Comparison of ENCODE assay signal across 8 cellular contexts in genomic region chr10:124417846-124418725, GRCh38. TPM values are rescaled to one million over a fixed set of nuclear protein-coding genes. Genes with fewer than 3 reads are reported as not detected.
DNase-seq lines count a peak whose midpoint lies in the region; ATAC-seq and TF ChIP-seq lines count a peak whose summit lies in the region.

No MANE protein-coding gene starts in this region.

- H3K9ac ChIP-seq in PC-3 (ENCODE audit: low read length), result peak overlapping the region; percentile 83

- no peaks in the 10 kb centered on the region for H3K36me3 ChIP-seq in PC-3 (ENCODE audit: low read depth, low read length)
- H3K36me3 ChIP-seq in stomach, result no peaks in the 10 kb centered on the region

- TF ChIP-seq POLR2A in stomach (IDR thresholded peaks at IDR 0.05), result no peak

- peaks cover 8 to 9% of the 10 kb centered on the region in 2 donors for H3K27me3 Mint-ChIP-seq in natural killer cell (ENCODE audit: low read depth in 2 of 2)

- H3K9me3 ChIP-seq in PC-3 (ENCODE audit: low read length) (no peaks in the 10 kb centered on the region), stomach (no peaks in the 10 kb centered on the region)

- peak overlapping the region in 1 of 2 donors; percentile 80 for H3K27ac Mint-ChIP-seq in natural killer cell

- no peaks in the 10 kb centered on the region for H3K9me3 Mint-ChIP-seq in natural killer cell

- intact Hi-C loops in PC-3 (cut with micrococcal nuclease), result no loop called here
- intact Hi-C loops in natural killer cell (cut with micrococcal nuclease), result loop anchor here (5.0 kb wide), 1 partner anchor 44 kb away; the partner anchor contains the start of gene LHPP
- intact Hi-C loops in stomach (cut with DNase I; ENCODE audit: low total_unique reads), result no loop called here

- no peak overlapping the region for H2AFZ ChIP-seq in PC-3 (ENCODE audit: low read length)

- H3K27me3 ChIP-seq in PC-3 (ENCODE audit: low read length) (no peaks in the 10 kb centered on the region), stomach (no peaks in the 10 kb centered on the region)

- 3 to 11% (median 4%) methylated on average over 30 to 66 of the region's 66 CpGs for WGBS in stomach, 5 donors

- no peaks in the 10 kb centered on the region for H3K36me3 Mint-ChIP-seq in natural killer cell

- TF ChIP-seq CTCF in PC-3 (conservative IDR thresholded peaks at IDR 0.05; ENCODE audit: low read depth, low read length), result no peak
- peak; percentile 13 for TF ChIP-seq CTCF in fibroblast of the aortic adventitia (IDR thresholded peaks at IDR 0.05; ENCODE audit: insufficient read depth, low read length)
- TF ChIP-seq CTCF in natural killer cell (IDR thresholded peaks at IDR 0.05), result peak; percentile 1
- no peak for TF ChIP-seq CTCF in stomach (IDR thresholded peaks at IDR 0.05)

- peaks cover 24% of the 10 kb centered on the region for H4K20me1 ChIP-seq in PC-3 (ENCODE audit: low read length)

- peak; percentile 16 for ATAC-seq in HG03108 (IDR thresholded peaks at IDR 0.05; ENCODE audit: unreplicated experiment)
- peak; percentile 54 for ATAC-seq in PC-3
- peak; percentile 47 to 63 (median 50) for ATAC-seq in natural killer cell

- H3K4me1 ChIP-seq in PC-3 (ENCODE audit: insufficient read depth, low read length) (peaks cover 14% of the 10 kb centered on the region), stomach (peaks cover 24 to 60% (median 50%) of the 10 kb centered on the region in 4 donors)

- H3K27ac ChIP-seq in PC-3 (ENCODE audit: low read length) (peak overlapping the region; percentile 48), stomach (peak overlapping the region; percentile 94 to 97 (median 95))

- peak overlapping the region; percentile 79 for H3K4me3 Mint-ChIP-seq in natural killer cell

- H3F3A ChIP-seq in PC-3 (ENCODE audit: low read length, unreplicated experiment), result no peaks in the 10 kb centered on the region

- no peak for TF ChIP-seq EP300 in stomach (IDR thresholded peaks at IDR 0.05)

- CTCF ChIA-PET in PC-3 (lab: Charles Lee), result interaction anchor here (0.6 to 0.7 kb wide), 2 partner anchors 22 to 1598 kb away, joined by 3 to 4 read pairs; no protein-coding TSS in a partner anchor

- H3K4me3 ChIP-seq in PC-3 (ENCODE audit: low read length) (peak overlapping the region; percentile 92), fibroblast of the aortic adventitia (ENCODE audit: low read depth, low read length) (peak overlapping the region; percentile 77), stomach (peak overlapping the region; percentile 81 to 92 (median 82))

- H3K9me2 ChIP-seq in PC-3 (replicated peaks; ENCODE audit: low read length), result no peaks in the 10 kb centered on the region

- peaks cover 0 to 5% of the 10 kb centered on the region in 2 donors for H3K4me1 Mint-ChIP-seq in natural killer cell

- POLR2A ChIA-PET in PC-3 (lab: Charles Lee; ENCODE audit: unreplicated experiment), result no interaction called here

- DNase-seq in SKM-1 treated with dmso at 0.1 percent for 144 hours (lab: John Stamatoyannopoulos, UW; ENCODE audit: unreplicated experiment), result peak; percentile 13
- DNase-seq in SKM-1 (lab: John Stamatoyannopoulos, UW; ENCODE audit: unreplicated experiment), result no peak
- DNase-seq in PC-3, result peak; percentile 25
- DNase-seq in activated effector memory CD4-positive, alpha-beta T cell treated with anti-CD3 and anti-CD28 coated beads, Interleukin-2, amount 50 U/mL, for 16 hours, result peak; percentile 78
- peak; percentile 59 for DNase-seq in fibroblast of the aortic adventitia (ENCODE audit: low read depth)
- peak; percentile 46 for DNase-seq in natural killer cell
- DNase-seq in stomach, result peak; percentile 46

- peaks cover 50% of the 10 kb centered on the region for H3K79me2 ChIP-seq in PC-3 (ENCODE audit: low read length)

- H3K4me2 ChIP-seq in PC-3 (ENCODE audit: low read length), result peak overlapping the region; percentile 84

- no TSS peak for BruUV-seq in PC-3 (replicated peaks; lab: Mats Ljungman, UMichigan)

RNA-seq across cellular contexts. Expression of gene OAT, which starts 0.6 kb away (rescaled TPM):
- total RNA-seq in PC-3 (2014; rRNA removed) (68.0 and 79.8 TPM in 2 replicates), fibroblast of the aortic adventitia (ENCODE audit: low replicate concordance) (121 and 154 TPM in 2 replicates), natural killer cell (10 to 100 TPM; 35.8 to 60.9 (median 48.4) TPM), stomach (100 to 1,000 TPM in 1 of 5 donors, 10 to 100 TPM in 4; 26.1 to 243 (median 75.0) TPM)
- 10 to 100 TPM; 63.6 to 94.9 (median 63.8) TPM for polyA plus RNA-seq in stomach

RNA-seq across cellular contexts. Expression of gene NKX1-2, which starts 31.7 kb away (rescaled TPM):
- total RNA-seq in PC-3 (2014; rRNA removed) (0.36 and 0.86 TPM in 2 replicates), fibroblast of the aortic adventitia (ENCODE audit: low replicate concordance) (not detected in 2 replicates), natural killer cell (not detected), stomach (not detected)
- polyA plus RNA-seq in stomach, result under 1 TPM in 1 of 3 donors, not detected in 2; 0.10 TPM

RNA-seq across cellular contexts. Expression of gene LHPP, which starts 43.5 kb away (rescaled TPM):
- 6.6 and 13.5 TPM in 2 replicates for total RNA-seq in PC-3 (2014; rRNA removed)
- total RNA-seq in fibroblast of the aortic adventitia (ENCODE audit: low replicate concordance), result 4.9 and 12.5 TPM in 2 replicates
- 10 to 100 TPM; 12.3 to 19.3 (median 14.8) TPM for total RNA-seq in natural killer cell
- 10 to 100 TPM in 4 of 5 donors, 1 to 10 TPM in 1; 8.5 to 48.7 (median 17.5) TPM for total RNA-seq in stomach
- polyA plus RNA-seq in stomach, result 10 to 100 TPM; 14.6 to 24.0 (median 16.6) TPM

Comparison
In these comparisons a context has a peak if more than half of its experiments do, and no peak if none do; other contexts are left out.
1. CTCF ChIP-seq: peak in fibroblast of the aortic adventitia (single experiment) and natural killer cell (single experiment); none in PC-3 (single experiment) and stomach (0 of 7).
2. Peak in every context shown above with its lines, with median percentiles within 50 percentile points of each other: ATAC-seq and H3K4me3 ChIP-seq.